ENCODE assay signal across 1 cellular context in the genomic region with DNA sequence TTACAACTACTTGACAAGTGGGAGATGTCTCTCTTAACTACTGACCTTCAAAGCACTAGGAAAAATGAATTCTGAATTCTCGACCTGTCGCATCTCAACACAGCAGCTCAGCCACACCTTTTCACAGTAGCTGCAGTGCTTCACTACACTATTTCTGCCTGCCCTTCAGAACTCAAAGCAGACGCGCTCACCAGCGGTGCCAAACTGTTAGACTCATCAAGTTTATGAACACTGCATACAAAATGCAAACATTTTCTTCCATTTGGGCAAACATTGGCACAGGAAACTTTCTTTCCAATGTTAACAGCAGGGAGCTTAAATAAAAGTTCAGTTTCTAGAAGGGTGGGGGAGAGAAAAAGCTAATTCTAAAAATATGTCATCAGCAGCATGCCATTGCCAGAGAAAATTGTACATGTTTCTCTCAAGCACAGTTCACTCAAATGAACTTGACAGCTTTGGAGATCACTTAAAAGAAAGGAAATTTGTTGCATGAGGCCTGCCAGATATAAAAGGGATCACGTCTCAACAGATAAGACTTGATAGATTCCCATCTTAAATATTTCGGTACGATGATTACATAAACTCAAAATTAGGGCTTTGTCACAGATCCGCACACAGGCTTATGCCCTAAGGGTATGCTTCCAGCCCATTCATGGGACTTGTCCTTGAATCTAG.
TF ChIP-seq lines count a peak whose summit lies in the region.

No MANE protein-coding gene starts in this region.

TF ChIP-seq in HEK293, 187 proteins besides CTCF, POLR2A, EP300 and RAD21 (continued from another document and continues in another):
- no peak for TF ChIP-seq BCL11A (tag by site-specific recombination; IDR thresholded peaks at IDR 0.05; ENCODE audit: low read depth)
- no peak for TF ChIP-seq ZNF354C (tag by site-specific recombination; IDR thresholded peaks at IDR 0.05; ENCODE audit: borderline replicate concordance, low read depth)
- TF ChIP-seq ZNF274 (IDR thresholded peaks at IDR 0.05; ENCODE audit: low read length) = no peak
- TF ChIP-seq ZNF274 (tag by site-specific recombination; IDR thresholded peaks at IDR 0.05; ENCODE audit: borderline replicate concordance) = no peak
- TF ChIP-seq ZBTB7A (tag by site-specific recombination; IDR thresholded peaks at IDR 0.05; ENCODE audit: low read depth) = no peak
- TF ChIP-seq, protein P1, sequence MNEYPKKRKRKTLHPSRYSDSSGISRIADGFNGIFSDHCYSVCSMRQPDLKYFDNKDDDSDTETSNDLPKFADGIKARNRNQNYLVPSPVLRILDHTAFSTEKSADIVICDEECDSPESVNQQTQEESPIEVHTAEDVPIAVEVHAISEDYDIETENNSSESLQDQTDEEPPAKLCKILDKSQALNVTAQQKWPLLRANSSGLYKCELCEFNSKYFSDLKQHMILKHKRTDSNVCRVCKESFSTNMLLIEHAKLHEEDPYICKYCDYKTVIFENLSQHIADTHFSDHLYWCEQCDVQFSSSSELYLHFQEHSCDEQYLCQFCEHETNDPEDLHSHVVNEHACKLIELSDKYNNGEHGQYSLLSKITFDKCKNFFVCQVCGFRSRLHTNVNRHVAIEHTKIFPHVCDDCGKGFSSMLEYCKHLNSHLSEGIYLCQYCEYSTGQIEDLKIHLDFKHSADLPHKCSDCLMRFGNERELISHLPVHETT (tag by site-specific recombination; IDR thresholded peaks at IDR 0.05) = no peak
- TF ChIP-seq, protein P2, sequence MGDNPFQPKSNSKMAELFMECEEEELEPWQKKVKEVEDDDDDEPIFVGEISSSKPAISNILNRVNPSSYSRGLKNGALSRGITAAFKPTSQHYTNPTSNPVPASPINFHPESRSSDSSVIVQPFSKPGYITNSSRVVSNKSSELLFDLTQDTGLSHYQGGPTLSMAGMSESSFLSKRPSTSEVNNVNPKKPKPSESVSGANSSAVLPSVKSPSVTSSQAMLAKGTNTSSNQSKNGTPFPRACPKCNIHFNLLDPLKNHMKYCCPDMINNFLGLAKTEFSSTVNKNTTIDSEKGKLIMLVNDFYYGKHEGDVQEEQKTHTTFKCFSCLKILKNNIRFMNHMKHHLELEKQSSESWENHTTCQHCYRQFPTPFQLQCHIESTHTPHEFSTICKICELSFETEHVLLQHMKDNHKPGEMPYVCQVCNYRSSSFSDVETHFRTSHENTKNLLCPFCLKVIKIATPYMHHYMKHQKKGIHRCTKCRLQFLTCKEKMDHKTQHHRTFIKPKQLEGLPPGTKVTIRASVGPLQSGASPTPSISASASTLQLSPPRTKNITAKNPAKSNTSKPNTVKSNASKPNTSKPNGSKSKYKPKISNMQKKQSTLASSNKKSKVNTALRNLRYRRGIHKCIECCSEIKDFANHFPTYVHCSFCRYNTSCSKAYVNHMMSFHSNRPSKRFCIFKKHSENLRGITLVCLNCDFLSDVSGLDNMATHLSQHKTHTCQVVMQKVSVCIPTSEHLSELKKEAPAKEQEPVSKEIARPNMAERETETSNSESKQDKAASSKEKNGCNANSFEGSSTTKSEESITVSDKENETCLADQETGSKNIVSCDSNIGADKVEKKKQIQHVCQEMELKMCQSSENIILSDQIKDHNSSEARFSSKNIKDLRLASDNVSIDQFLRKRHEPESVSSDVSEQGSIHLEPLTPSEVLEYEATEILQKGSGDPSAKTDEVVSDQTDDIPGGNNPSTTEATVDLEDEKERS (tag by site-specific recombination; IDR thresholded peaks at IDR 0.05) = no peak
- TF ChIP-seq ZNF660 (tag by site-specific recombination; IDR thresholded peaks at IDR 0.05) = 0 out of 2 replicates have a peak, but pooled peaks have one; percentile 37
- TF ChIP-seq, protein P3, sequence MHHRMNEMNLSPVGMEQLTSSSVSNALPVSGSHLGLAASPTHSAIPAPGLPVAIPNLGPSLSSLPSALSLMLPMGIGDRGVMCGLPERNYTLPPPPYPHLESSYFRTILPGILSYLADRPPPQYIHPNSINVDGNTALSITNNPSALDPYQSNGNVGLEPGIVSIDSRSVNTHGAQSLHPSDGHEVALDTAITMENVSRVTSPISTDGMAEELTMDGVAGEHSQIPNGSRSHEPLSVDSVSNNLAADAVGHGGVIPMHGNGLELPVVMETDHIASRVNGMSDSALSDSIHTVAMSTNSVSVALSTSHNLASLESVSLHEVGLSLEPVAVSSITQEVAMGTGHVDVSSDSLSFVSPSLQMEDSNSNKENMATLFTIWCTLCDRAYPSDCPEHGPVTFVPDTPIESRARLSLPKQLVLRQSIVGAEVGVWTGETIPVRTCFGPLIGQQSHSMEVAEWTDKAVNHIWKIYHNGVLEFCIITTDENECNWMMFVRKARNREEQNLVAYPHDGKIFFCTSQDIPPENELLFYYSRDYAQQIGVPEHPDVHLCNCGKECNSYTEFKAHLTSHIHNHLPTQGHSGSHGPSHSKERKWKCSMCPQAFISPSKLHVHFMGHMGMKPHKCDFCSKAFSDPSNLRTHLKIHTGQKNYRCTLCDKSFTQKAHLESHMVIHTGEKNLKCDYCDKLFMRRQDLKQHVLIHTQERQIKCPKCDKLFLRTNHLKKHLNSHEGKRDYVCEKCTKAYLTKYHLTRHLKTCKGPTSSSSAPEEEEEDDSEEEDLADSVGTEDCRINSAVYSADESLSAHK (tag by site-specific recombination; IDR thresholded peaks at IDR 0.05) = peak; percentile 29; the same call in 1 of the 2 replicates
- TF ChIP-seq ZNF133 (tag by site-specific recombination; IDR thresholded peaks at IDR 0.05) = no peak
- TF ChIP-seq, protein P4, sequence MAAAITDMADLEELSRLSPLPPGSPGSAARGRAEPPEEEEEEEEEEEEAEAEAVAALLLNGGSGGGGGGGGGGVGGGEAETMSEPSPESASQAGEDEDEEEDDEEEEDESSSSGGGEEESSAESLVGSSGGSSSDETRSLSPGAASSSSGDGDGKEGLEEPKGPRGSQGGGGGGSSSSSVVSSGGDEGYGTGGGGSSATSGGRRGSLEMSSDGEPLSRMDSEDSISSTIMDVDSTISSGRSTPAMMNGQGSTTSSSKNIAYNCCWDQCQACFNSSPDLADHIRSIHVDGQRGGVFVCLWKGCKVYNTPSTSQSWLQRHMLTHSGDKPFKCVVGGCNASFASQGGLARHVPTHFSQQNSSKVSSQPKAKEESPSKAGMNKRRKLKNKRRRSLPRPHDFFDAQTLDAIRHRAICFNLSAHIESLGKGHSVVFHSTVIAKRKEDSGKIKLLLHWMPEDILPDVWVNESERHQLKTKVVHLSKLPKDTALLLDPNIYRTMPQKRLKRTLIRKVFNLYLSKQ (tag by site-specific recombination; IDR thresholded peaks at IDR 0.05; ENCODE audit: borderline replicate concordance) = no peak
- peak; percentile 62; the same call in 1 of the 2 replicates for TF ChIP-seq TCF7L2 (IDR thresholded peaks at IDR 0.05; ENCODE audit: borderline replicate concordance, low read depth, low read length)
- TF ChIP-seq ZBTB21 (tag by site-specific recombination; IDR thresholded peaks at IDR 0.05) = no peak
- TF ChIP-seq MYNN (tag by site-specific recombination; IDR thresholded peaks at IDR 0.05; ENCODE audit: borderline replicate concordance) = no peak
- TF ChIP-seq, protein P5, sequence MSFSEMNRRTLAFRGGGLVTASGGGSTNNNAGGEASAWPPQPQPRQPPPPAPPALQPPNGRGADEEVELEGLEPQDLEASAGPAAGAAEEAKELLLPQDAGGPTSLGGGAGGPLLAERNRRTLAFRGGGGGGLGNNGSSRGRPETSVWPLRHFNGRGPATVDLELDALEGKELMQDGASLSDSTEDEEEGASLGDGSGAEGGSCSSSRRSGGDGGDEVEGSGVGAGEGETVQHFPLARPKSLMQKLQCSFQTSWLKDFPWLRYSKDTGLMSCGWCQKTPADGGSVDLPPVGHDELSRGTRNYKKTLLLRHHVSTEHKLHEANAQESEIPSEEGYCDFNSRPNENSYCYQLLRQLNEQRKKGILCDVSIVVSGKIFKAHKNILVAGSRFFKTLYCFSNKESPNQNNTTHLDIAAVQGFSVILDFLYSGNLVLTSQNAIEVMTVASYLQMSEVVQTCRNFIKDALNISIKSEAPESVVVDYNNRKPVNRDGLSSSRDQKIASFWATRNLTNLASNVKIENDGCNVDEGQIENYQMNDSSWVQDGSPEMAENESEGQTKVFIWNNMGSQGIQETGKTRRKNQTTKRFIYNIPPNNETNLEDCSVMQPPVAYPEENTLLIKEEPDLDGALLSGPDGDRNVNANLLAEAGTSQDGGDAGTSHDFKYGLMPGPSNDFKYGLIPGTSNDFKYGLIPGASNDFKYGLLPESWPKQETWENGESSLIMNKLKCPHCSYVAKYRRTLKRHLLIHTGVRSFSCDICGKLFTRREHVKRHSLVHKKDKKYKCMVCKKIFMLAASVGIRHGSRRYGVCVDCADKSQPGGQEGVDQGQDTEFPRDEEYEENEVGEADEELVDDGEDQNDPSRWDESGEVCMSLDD (tag by site-specific recombination; IDR thresholded peaks at IDR 0.05) = no peak
- TF ChIP-seq, protein P6, sequence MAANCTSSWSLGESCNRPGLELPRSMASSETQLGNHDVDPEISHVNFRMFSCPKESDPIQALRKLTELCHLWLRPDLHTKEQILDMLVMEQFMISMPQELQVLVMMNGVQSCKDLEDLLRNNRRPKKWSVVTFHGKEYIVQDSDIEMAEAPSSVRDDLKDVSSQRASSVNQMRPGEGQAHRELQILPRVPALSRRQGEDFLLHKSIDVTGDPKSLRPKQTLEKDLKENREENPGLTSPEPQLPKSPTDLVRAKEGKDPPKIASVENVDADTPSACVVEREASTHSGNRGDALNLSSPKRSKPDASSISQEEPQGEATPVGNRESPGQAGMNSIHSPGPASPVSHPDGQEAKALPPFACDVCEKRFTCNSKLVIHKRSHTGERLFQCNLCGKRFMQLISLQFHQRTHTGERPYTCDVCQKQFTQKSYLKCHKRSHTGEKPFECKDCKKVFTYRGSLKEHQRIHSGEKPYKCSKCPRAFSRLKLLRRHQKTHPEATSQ (tag by site-specific recombination; IDR thresholded peaks at IDR 0.05) = no peak
- TF ChIP-seq, protein P7, sequence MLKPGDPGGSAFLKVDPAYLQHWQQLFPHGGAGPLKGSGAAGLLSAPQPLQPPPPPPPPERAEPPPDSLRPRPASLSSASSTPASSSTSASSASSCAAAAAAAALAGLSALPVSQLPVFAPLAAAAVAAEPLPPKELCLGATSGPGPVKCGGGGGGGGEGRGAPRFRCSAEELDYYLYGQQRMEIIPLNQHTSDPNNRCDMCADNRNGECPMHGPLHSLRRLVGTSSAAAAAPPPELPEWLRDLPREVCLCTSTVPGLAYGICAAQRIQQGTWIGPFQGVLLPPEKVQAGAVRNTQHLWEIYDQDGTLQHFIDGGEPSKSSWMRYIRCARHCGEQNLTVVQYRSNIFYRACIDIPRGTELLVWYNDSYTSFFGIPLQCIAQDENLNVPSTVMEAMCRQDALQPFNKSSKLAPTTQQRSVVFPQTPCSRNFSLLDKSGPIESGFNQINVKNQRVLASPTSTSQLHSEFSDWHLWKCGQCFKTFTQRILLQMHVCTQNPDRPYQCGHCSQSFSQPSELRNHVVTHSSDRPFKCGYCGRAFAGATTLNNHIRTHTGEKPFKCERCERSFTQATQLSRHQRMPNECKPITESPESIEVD (tag by site-specific recombination; IDR thresholded peaks at IDR 0.05) = peak; percentile 96
- TF ChIP-seq, protein P8, sequence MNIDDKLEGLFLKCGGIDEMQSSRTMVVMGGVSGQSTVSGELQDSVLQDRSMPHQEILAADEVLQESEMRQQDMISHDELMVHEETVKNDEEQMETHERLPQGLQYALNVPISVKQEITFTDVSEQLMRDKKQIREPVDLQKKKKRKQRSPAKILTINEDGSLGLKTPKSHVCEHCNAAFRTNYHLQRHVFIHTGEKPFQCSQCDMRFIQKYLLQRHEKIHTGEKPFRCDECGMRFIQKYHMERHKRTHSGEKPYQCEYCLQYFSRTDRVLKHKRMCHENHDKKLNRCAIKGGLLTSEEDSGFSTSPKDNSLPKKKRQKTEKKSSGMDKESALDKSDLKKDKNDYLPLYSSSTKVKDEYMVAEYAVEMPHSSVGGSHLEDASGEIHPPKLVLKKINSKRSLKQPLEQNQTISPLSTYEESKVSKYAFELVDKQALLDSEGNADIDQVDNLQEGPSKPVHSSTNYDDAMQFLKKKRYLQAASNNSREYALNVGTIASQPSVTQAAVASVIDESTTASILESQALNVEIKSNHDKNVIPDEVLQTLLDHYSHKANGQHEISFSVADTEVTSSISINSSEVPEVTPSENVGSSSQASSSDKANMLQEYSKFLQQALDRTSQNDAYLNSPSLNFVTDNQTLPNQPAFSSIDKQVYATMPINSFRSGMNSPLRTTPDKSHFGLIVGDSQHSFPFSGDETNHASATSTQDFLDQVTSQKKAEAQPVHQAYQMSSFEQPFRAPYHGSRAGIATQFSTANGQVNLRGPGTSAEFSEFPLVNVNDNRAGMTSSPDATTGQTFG (tag by site-specific recombination; IDR thresholded peaks at IDR 0.05; ENCODE audit: borderline replicate concordance) = no peak
- TF ChIP-seq ZNF585B (tag by site-specific recombination; IDR thresholded peaks at IDR 0.05) = no peak
- TF ChIP-seq, protein P9, sequence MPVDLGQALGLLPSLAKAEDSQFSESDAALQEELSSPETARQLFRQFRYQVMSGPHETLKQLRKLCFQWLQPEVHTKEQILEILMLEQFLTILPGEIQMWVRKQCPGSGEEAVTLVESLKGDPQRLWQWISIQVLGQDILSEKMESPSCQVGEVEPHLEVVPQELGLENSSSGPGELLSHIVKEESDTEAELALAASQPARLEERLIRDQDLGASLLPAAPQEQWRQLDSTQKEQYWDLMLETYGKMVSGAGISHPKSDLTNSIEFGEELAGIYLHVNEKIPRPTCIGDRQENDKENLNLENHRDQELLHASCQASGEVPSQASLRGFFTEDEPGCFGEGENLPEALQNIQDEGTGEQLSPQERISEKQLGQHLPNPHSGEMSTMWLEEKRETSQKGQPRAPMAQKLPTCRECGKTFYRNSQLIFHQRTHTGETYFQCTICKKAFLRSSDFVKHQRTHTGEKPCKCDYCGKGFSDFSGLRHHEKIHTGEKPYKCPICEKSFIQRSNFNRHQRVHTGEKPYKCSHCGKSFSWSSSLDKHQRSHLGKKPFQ (tag by site-specific recombination; IDR thresholded peaks at IDR 0.05) = no peak
- no peak for TF ChIP-seq REPIN1 (tag by site-specific recombination; IDR thresholded peaks at IDR 0.05; ENCODE audit: low read depth)
- TF ChIP-seq PRDM1 (tag by site-specific recombination; IDR thresholded peaks at IDR 0.05) = peak; percentile 32; the same call in 1 of the 2 replicates
- no peak for TF ChIP-seq ZNF10 (tag by site-specific recombination; IDR thresholded peaks at IDR 0.05)
- TF ChIP-seq RBAK (tag by site-specific recombination; IDR thresholded peaks at IDR 0.05) = no peak
- no peak for TF ChIP-seq ZNF843 (tag by site-specific recombination; IDR thresholded peaks at IDR 0.05)
- TF ChIP-seq KLF1 (tag by site-specific recombination; IDR thresholded peaks at IDR 0.05) = no peak
- no peak for TF ChIP-seq ZNF140 (tag by site-specific recombination; IDR thresholded peaks at IDR 0.05)
- TF ChIP-seq ZNF223 (tag by site-specific recombination; IDR thresholded peaks at IDR 0.05) = no peak
- TF ChIP-seq ZNF175 (tag by site-specific recombination; IDR thresholded peaks at IDR 0.05) = no peak
- no peak for TF ChIP-seq ZNF391 (tag by site-specific recombination; IDR thresholded peaks at IDR 0.05; ENCODE audit: borderline replicate concordance, low read depth)
- TF ChIP-seq, protein P10, sequence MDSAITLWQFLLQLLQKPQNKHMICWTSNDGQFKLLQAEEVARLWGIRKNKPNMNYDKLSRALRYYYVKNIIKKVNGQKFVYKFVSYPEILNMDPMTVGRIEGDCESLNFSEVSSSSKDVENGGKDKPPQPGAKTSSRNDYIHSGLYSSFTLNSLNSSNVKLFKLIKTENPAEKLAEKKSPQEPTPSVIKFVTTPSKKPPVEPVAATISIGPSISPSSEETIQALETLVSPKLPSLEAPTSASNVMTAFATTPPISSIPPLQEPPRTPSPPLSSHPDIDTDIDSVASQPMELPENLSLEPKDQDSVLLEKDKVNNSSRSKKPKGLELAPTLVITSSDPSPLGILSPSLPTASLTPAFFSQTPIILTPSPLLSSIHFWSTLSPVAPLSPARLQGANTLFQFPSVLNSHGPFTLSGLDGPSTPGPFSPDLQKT (IDR thresholded peaks at IDR 0.05; ENCODE audit: borderline replicate concordance, low read depth, low read length) = no peak
- TF ChIP-seq KLF16 (tag by site-specific recombination; IDR thresholded peaks at IDR 0.05) = no peak
- no peak for TF ChIP-seq ZNF521 (tag by site-specific recombination; IDR thresholded peaks at IDR 0.05)
- no peak for TF ChIP-seq ZNF155 (tag by site-specific recombination; IDR thresholded peaks at IDR 0.05)
